ENCODE assay signal across 8 cellular contexts in genomic region chr1:153659175-153659534, GRCh38.
DNase-seq lines count a peak whose midpoint lies in the region; ATAC-seq lines count a peak whose summit lies in the region.

No MANE protein-coding gene starts in this region.

- no peaks in the 10 kb centered on the region for H3K36me3 Mint-ChIP-seq in activated naive CD8-positive, alpha-beta T cell

- H3K4me1 ChIP-seq in iPS-20b (ENCODE audit: insufficient read depth, low read length) (peaks cover 4% of the 10 kb centered on the region; the same call in 1 of the 2 replicates), subcutaneous abdominal adipose tissue (ENCODE audit: control insufficient read depth in 5 of 5, insufficient read depth in 5 of 5, low read length in 5 of 5) (peaks cover 5 to 19% (median 12%) of the 10 kb centered on the region in 5 donors)

- H3K36me3 ChIP-seq in iPS-20b (ENCODE audit: insufficient read depth, low read depth, low read length) = peaks cover 37% of the 10 kb centered on the region
- peaks cover 27 to 37% (median 31%) of the 10 kb centered on the region in 5 donors for H3K36me3 ChIP-seq in subcutaneous abdominal adipose tissue (ENCODE audit: control insufficient read depth in 5 of 5, insufficient read depth in 5 of 5, low read length in 5 of 5)

- H3K27ac ChIP-seq in iPS-20b (ENCODE audit: low read length) = peak overlapping the region; percentile 91
- peak overlapping the region; percentile 90 for H3K27ac ChIP-seq in subcutaneous abdominal adipose tissue (ENCODE audit: low read depth, low read length)

- H3K9me3 ChIP-seq in iPS-20b (ENCODE audit: insufficient read depth, low read depth, low read length) (no peaks in the 10 kb centered on the region), subcutaneous abdominal adipose tissue (ENCODE audit: control insufficient read depth in 5 of 5, low read length in 5 of 5) (no peaks in the 10 kb centered on the region)

- peak overlapping the region; percentile 94 for H3K4me3 Mint-ChIP-seq in activated naive CD8-positive, alpha-beta T cell

- no peaks in the 10 kb centered on the region for H3K27me3 Mint-ChIP-seq in activated naive CD8-positive, alpha-beta T cell

- DNase-seq in NCI-H82 (lab: John Stamatoyannopoulos, UW) (peak; percentile 45), NCI-H82 treated with DMSO at 0.1 percent for 48 hours (lab: John Stamatoyannopoulos, UW; ENCODE audit: unreplicated experiment) (no peak), NCI-H128 (lab: John Stamatoyannopoulos, UW; ENCODE audit: unreplicated experiment) (no peak), NAMALWA (ENCODE audit: low spot score) (no peak)

- H3K9me3 Mint-ChIP-seq in activated naive CD8-positive, alpha-beta T cell (ENCODE audit: low read depth) = no peaks in the 10 kb centered on the region

- H3K9ac ChIP-seq in iPS-20b (ENCODE audit: low read depth, low read length) (peak overlapping the region; percentile 87; the same call in 1 of the 2 replicates), subcutaneous abdominal adipose tissue (ENCODE audit: low read length in 5 of 5) (peak overlapping the region; percentile 83 to 94 (median 90))

- peaks cover 17% of the 10 kb centered on the region for H3K4me1 Mint-ChIP-seq in activated naive CD8-positive, alpha-beta T cell (ENCODE audit: low read depth)

- H3K27ac Mint-ChIP-seq in activated naive CD8-positive, alpha-beta T cell = peak overlapping the region; percentile 90

- H3K4me3 ChIP-seq in iPS-20b (ENCODE audit: low read length) (peak overlapping the region; percentile 96), subcutaneous abdominal adipose tissue (ENCODE audit: low read depth in 1 of 5, low read length in 5 of 5) (peak overlapping the region; percentile 77 to 92 (median 85))

- ATAC-seq in GM21737 (IDR thresholded peaks at IDR 0.05; ENCODE audit: unreplicated experiment) = no peak

- no peaks in the 10 kb centered on the region for H3K27me3 ChIP-seq in iPS-20b (ENCODE audit: insufficient read depth, low read length)
- H3K27me3 ChIP-seq in subcutaneous abdominal adipose tissue (ENCODE audit: control insufficient read depth in 5 of 5, insufficient read depth in 4 of 5, low read length in 5 of 5) = no peaks in the 10 kb centered on the region
